ENCODE assay signal across 18 cellular contexts in genomic region chr2:239727776-239728600, GRCh38.
DNase-seq lines count a peak whose midpoint lies in the region; ATAC-seq, FAIRE-seq and TF ChIP-seq lines count a peak whose summit lies in the region.
"Had no signal": no experiment of that assay in that cellular context is flagged by ENCODE, and none has a peak within 500 bp of the region (broad histone marks: within the 10 kb centered on the region; RNA-seq: fewer than 3 reads in every experiment).

No MANE protein-coding gene starts in this region.

- H3K4me1 Mint-ChIP-seq in chondrocyte (ENCODE audit: low read depth), result no peaks in the 10 kb centered on the region

- H3K9me3 Mint-ChIP-seq in chondrocyte (ENCODE audit: low read depth), result no peaks in the 10 kb centered on the region

- DNase-seq in BE2C, result peak; percentile 30
- peak; percentile 71 for DNase-seq in chondrocyte (ENCODE audit: low spot score)
- DNase-seq in kidney, result peak; percentile 87
- DNase-seq in retina, result peak; percentile 78
- no peak for DNase-seq in NCI-H524 treated with DMSO at 0.1 percent for 48 hours (lab: John Stamatoyannopoulos, UW)
- DNase-seq in left lobe of liver (ENCODE audit: low spot score), result no peak
- DNase-seq: activated gamma-delta T cell treated with Interleukin-2 at 50 U/mL for 16 hours; Calu3; GF-D8; SHP77; stimulated activated CD4-positive, alpha-beta T cell treated with anti-CD3 and anti-CD28 coated beads, Interleukin-15, amount 100 ng/mL, for 24 hours; stomach; T-helper 2 cell had no signal

- ATAC-seq in HG02870 (IDR thresholded peaks at IDR 0.05; ENCODE audit: unreplicated experiment) (no peak), left lobe of liver (no peak), GM19467 (IDR thresholded peaks at IDR 0.05; ENCODE audit: unreplicated experiment) (no peak)

- H3K4me1 ChIP-seq in BE2C (no peaks in the 10 kb centered on the region), kidney (ENCODE audit: control insufficient read depth in 1 of 2, insufficient read depth in 1 of 2, low read depth in 1 of 2, low read length in 2 of 2) (no peaks in the 10 kb centered on the region)
- H3K4me1 ChIP-seq: stomach had no signal

- H3K36me3 ChIP-seq in BE2C, result no peaks in the 10 kb centered on the region
- no peaks in the 10 kb centered on the region for H3K36me3 ChIP-seq in kidney (ENCODE audit: control insufficient read depth in 1 of 2, insufficient read depth in 2 of 2, low read length in 2 of 2)
- H3K36me3 ChIP-seq: ovary, stomach had no signal

- TF ChIP-seq CTCF in BE2C (IDR thresholded peaks at IDR 0.05; ENCODE audit: low read depth, low read length), result no peak
- TF ChIP-seq CTCF in chondrocyte (IDR thresholded peaks at IDR 0.05), result no peak
- TF ChIP-seq CTCF in kidney (IDR thresholded peaks at IDR 0.05; ENCODE audit: borderline replicate concordance, extremely low read depth, insufficient read depth), result no peak

- peaks cover 13% of the 10 kb centered on the region for H3K27me3 Mint-ChIP-seq in chondrocyte (ENCODE audit: low read depth)

- no peak overlapping the region for H3K9ac ChIP-seq in kidney (ENCODE audit: low read length in 2 of 2)

- no peak for FAIRE-seq in kidney (lab: Jason Lieb, UNC)
- FAIRE-seq: GM12892, H54 had no signal

- no peaks in the 10 kb centered on the region for H3K36me3 Mint-ChIP-seq in chondrocyte (ENCODE audit: low read depth)

- no peak overlapping the region for H3K27ac Mint-ChIP-seq in chondrocyte (ENCODE audit: unreplicated experiment)

- intact Hi-C loops in kidney (cut with DNase I), result no loop called here

- no peaks in the 10 kb centered on the region for H3K27me3 ChIP-seq in BE2C
- H3K27me3 ChIP-seq: ovary had no signal

- H3K9me3 ChIP-seq in BE2C (no peaks in the 10 kb centered on the region), kidney (ENCODE audit: control insufficient read depth in 1 of 2, low read length in 2 of 2) (no peaks in the 10 kb centered on the region)
- H3K9me3 ChIP-seq: ovary, stomach had no signal

- no peak overlapping the region for H3K4me3 Mint-ChIP-seq in chondrocyte (ENCODE audit: unreplicated experiment)

- H3K27ac ChIP-seq in kidney (ENCODE audit: low read depth in 2 of 2, low read length in 2 of 2), result no peak overlapping the region
- H3K27ac ChIP-seq: ovary, stomach had no signal

- no peak overlapping the region for H3K4me3 ChIP-seq in BE2C (ENCODE audit: low read depth, low read length)
- H3K4me3 ChIP-seq in kidney (ENCODE audit: low read length in 2 of 2), result no peak overlapping the region
- H3K4me3 ChIP-seq: ovary, stomach had no signal

Comparison
In these comparisons a context has a peak if more than half of its experiments do, and no peak if none do; other contexts are left out.
1. DNase-seq: peak in BE2C (single experiment), chondrocyte (single experiment), kidney (single experiment) and retina (single experiment); none in NCI-H524 treated with DMSO at 0.1 percent for 48 hours (single experiment) and left lobe of liver (single experiment).